ENCODE assay signal across 1 cellular context in the genomic region with DNA sequence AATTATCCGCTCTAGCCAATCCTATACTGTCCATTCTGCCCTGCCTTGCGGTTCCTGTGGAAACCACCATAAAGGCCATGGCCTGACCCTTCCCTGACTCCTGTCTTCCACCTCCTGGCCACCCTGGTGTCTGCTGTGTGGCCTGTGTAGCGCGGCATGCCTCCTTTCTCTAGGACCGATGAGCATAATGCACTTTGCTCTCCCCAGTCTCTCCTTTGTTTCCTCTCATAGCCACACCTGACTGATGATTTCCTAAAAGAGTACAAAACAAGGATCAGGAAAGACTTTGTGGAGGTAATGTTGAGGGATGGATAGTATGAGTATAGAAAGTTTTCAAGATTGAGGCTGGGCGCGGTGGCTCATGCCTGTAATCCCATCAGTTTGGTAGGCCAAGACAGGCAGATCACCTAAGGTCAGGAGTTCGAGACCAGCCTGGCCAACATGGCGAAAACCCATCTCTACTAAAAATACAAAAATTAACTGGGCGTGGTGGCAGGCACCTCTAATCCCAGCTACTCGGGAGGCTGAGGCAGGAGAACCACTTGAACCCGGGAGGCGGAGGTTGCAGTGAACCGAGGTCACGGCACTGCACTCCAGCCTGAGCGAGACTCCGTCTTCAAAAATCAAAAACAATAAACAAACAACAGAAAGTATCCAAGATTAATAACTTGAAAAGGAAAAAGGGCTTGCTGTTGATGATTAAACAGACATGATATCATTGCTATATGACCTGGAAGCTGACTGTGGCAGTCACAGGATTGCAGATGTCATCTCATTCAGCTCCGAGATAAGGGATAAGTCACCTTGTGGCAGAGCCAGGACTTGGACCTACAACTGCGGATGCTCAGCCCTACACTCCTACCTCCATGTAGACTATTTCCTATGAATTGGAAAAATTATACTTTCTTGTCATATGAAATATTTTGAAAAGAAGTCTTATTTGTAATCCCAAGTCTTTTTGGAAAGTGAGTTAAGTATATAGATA.
TF ChIP-seq lines count a peak whose summit lies in the region.

No MANE protein-coding gene starts in this region.

TF ChIP-seq in HepG2, 621 proteins besides CTCF, POLR2A, EP300 and RAD21 (continued from another document and continues in another):
- no peak for TF ChIP-seq TRIM22 (IDR thresholded peaks at IDR 0.05)
- TF ChIP-seq SSRP1 (CRISPR knock-in tag; IDR thresholded peaks at IDR 0.05) = peak; percentile 27; the same call in 1 of the 2 replicates
- no peak; the same call in 1 of the 2 replicates for TF ChIP-seq PHF21A (CRISPR knock-in tag; IDR thresholded peaks at IDR 0.05)
- TF ChIP-seq ZGPAT (CRISPR knock-in tag; IDR thresholded peaks at IDR 0.05) = peak; percentile 66
- TF ChIP-seq NFKBIZ (CRISPR knock-in tag; IDR thresholded peaks at IDR 0.05) = no peak
- no peak for TF ChIP-seq ZNF724P (CRISPR knock-in tag; IDR thresholded peaks at IDR 0.05; ENCODE audit: borderline replicate concordance)
- peak; percentile 49; the same call in 1 of the 2 replicates for TF ChIP-seq EHMT2 (IDR thresholded peaks at IDR 0.05; ENCODE audit: borderline replicate concordance, low read depth, low read length)
- no peak; the same call in 1 of the 2 replicates for TF ChIP-seq ZNF747 (CRISPR knock-in tag; IDR thresholded peaks at IDR 0.05; ENCODE audit: borderline replicate concordance)
- no peak for TF ChIP-seq ZNF543 (CRISPR knock-in tag; IDR thresholded peaks at IDR 0.05)
- TF ChIP-seq ZBTB8A (CRISPR knock-in tag; IDR thresholded peaks at IDR 0.05; ENCODE audit: borderline replicate concordance, low read depth) = no peak
- TF ChIP-seq ZSCAN29 (CRISPR knock-in tag; conservative IDR thresholded peaks at IDR 0.05) = no peak
- no peak for TF ChIP-seq ZNF841 (CRISPR knock-in tag; IDR thresholded peaks at IDR 0.05; ENCODE audit: borderline replicate concordance)
- TF ChIP-seq PTBP1 (IDR thresholded peaks at IDR 0.05; ENCODE audit: low read depth, low read length, poor library complexity, severe bottlenecking) = no peak
- no peak for TF ChIP-seq ZNF263 (CRISPR knock-in tag; IDR thresholded peaks at IDR 0.05)
- TF ChIP-seq, protein P1, sequence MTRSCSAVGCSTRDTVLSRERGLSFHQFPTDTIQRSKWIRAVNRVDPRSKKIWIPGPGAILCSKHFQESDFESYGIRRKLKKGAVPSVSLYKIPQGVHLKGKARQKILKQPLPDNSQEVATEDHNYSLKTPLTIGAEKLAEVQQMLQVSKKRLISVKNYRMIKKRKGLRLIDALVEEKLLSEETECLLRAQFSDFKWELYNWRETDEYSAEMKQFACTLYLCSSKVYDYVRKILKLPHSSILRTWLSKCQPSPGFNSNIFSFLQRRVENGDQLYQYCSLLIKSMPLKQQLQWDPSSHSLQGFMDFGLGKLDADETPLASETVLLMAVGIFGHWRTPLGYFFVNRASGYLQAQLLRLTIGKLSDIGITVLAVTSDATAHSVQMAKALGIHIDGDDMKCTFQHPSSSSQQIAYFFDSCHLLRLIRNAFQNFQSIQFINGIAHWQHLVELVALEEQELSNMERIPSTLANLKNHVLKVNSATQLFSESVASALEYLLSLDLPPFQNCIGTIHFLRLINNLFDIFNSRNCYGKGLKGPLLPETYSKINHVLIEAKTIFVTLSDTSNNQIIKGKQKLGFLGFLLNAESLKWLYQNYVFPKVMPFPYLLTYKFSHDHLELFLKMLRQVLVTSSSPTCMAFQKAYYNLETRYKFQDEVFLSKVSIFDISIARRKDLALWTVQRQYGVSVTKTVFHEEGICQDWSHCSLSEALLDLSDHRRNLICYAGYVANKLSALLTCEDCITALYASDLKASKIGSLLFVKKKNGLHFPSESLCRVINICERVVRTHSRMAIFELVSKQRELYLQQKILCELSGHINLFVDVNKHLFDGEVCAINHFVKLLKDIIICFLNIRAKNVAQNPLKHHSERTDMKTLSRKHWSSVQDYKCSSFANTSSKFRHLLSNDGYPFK (CRISPR knock-in tag; IDR thresholded peaks at IDR 0.05; ENCODE audit: borderline replicate concordance) = peak; percentile 29; the same call in 1 of the 2 replicates
- TF ChIP-seq HCFC1 (IDR thresholded peaks at IDR 0.05; ENCODE audit: low read depth, low read length) = no peak
- TF ChIP-seq MEIS2 (CRISPR knock-in tag; IDR thresholded peaks at IDR 0.05) = no peak
- TF ChIP-seq, protein P2, sequence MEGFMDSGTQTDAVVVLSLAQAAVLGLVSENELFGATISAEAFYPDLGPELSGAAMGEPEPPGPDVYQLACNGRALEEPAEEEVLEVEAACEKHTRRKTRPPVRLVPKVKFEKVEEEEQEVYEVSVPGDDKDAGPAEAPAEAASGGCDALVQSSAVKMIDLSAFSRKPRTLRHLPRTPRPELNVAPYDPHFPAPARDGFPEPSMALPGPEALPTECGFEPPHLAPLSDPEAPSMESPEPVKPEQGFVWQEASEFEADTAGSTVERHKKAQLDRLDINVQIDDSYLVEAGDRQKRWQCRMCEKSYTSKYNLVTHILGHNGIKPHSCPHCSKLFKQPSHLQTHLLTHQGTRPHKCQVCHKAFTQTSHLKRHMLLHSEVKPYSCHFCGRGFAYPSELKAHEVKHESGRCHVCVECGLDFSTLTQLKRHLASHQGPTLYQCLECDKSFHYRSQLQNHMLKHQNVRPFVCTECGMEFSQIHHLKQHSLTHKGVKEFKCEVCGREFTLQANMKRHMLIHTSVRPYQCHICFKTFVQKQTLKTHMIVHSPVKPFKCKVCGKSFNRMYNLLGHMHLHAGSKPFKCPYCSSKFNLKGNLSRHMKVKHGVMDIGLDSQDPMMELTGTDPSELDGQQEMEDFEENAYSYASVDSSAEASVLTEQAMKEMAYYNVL (CRISPR knock-in tag; IDR thresholded peaks at IDR 0.05; ENCODE audit: borderline replicate concordance) = no peak; the same call in 1 of the 2 replicates
- no peak for TF ChIP-seq REXO4 (CRISPR knock-in tag; IDR thresholded peaks at IDR 0.05; ENCODE audit: borderline replicate concordance)
- TF ChIP-seq, protein P3, sequence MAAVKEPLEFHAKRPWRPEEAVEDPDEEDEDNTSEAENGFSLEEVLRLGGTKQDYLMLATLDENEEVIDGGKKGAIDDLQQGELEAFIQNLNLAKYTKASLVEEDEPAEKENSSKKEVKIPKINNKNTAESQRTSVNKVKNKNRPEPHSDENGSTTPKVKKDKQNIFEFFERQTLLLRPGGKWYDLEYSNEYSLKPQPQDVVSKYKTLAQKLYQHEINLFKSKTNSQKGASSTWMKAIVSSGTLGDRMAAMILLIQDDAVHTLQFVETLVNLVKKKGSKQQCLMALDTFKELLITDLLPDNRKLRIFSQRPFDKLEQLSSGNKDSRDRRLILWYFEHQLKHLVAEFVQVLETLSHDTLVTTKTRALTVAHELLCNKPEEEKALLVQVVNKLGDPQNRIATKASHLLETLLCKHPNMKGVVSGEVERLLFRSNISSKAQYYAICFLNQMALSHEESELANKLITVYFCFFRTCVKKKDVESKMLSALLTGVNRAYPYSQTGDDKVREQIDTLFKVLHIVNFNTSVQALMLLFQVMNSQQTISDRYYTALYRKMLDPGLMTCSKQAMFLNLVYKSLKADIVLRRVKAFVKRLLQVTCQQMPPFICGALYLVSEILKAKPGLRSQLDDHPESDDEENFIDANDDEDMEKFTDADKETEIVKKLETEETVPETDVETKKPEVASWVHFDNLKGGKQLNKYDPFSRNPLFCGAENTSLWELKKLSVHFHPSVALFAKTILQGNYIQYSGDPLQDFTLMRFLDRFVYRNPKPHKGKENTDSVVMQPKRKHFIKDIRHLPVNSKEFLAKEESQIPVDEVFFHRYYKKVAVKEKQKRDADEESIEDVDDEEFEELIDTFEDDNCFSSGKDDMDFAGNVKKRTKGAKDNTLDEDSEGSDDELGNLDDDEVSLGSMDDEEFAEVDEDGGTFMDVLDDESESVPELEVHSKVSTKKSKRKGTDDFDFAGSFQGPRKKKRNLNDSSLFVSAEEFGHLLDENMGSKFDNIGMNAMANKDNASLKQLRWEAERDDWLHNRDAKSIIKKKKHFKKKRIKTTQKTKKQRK (IDR thresholded peaks at IDR 0.05; ENCODE audit: low read length) = no peak
- TF ChIP-seq RXRA (CRISPR knock-in tag; IDR thresholded peaks at IDR 0.05) = peak; percentile 93
- TF ChIP-seq, protein P4, sequence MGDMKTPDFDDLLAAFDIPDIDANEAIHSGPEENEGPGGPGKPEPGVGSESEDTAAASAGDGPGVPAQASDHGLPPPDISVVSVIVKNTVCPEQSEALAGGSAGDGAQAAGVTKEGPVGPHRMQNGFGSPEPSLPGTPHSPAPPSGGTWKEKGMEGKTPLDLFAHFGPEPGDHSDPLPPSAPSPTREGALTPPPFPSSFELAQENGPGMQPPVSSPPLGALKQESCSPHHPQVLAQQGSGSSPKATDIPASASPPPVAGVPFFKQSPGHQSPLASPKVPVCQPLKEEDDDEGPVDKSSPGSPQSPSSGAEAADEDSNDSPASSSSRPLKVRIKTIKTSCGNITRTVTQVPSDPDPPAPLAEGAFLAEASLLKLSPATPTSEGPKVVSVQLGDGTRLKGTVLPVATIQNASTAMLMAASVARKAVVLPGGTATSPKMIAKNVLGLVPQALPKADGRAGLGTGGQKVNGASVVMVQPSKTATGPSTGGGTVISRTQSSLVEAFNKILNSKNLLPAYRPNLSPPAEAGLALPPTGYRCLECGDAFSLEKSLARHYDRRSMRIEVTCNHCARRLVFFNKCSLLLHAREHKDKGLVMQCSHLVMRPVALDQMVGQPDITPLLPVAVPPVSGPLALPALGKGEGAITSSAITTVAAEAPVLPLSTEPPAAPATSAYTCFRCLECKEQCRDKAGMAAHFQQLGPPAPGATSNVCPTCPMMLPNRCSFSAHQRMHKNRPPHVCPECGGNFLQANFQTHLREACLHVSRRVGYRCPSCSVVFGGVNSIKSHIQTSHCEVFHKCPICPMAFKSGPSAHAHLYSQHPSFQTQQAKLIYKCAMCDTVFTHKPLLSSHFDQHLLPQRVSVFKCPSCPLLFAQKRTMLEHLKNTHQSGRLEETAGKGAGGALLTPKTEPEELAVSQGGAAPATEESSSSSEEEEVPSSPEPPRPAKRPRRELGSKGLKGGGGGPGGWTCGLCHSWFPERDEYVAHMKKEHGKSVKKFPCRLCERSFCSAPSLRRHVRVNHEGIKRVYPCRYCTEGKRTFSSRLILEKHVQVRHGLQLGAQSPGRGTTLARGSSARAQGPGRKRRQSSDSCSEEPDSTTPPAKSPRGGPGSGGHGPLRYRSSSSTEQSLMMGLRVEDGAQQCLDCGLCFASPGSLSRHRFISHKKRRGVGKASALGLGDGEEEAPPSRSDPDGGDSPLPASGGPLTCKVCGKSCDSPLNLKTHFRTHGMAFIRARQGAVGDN (CRISPR knock-in tag; IDR thresholded peaks at IDR 0.05) = peak; percentile 83
- TF ChIP-seq, protein P5, sequence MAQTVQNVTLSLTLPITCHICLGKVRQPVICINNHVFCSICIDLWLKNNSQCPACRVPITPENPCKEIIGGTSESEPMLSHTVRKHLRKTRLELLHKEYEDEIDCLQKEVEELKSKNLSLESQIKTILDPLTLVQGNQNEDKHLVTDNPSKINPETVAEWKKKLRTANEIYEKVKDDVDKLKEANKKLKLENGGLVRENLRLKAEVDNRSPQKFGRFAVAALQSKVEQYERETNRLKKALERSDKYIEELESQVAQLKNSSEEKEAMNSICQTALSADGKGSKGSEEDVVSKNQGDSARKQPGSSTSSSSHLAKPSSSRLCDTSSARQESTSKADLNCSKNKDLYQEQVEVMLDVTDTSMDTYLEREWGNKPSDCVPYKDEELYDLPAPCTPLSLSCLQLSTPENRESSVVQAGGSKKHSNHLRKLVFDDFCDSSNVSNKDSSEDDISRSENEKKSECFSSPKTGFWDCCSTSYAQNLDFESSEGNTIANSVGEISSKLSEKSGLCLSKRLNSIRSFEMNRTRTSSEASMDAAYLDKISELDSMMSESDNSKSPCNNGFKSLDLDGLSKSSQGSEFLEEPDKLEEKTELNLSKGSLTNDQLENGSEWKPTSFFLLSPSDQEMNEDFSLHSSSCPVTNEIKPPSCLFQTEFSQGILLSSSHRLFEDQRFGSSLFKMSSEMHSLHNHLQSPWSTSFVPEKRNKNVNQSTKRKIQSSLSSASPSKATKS (CRISPR knock-in tag; IDR thresholded peaks at IDR 0.05) = no peak
- no peak for TF ChIP-seq ZUFSP (CRISPR knock-in tag; IDR thresholded peaks at IDR 0.05; ENCODE audit: borderline replicate concordance)
